ENCODE assay signal across 1 cellular context in genomic region chr1:154698320-154699096, GRCh38.
A peak's percentile ranks its signal among the peaks of the same experiment; 100 is the strongest.
TF ChIP-seq lines count a peak whose summit lies in the region.

No MANE protein-coding gene starts in this region.

TF ChIP-seq in K562, 482 proteins besides CTCF, POLR2A, EP300 and RAD21 (continued from another document):
- no peak for TF ChIP-seq ZNF318 (IDR thresholded peaks at IDR 0.05; ENCODE audit: borderline replicate concordance in 1 of 2, low read depth in 1 of 2)
- 0 out of 2 replicates have a peak, but pooled peaks have one; percentile 23 for TF ChIP-seq FOSL1 (tag; conservative IDR thresholded peaks at IDR 0.05)
- no peak for TF ChIP-seq CCAR2 (IDR thresholded peaks at IDR 0.05; ENCODE audit: low read depth, low read length)
- no peak for TF ChIP-seq AFF4 (CRISPR knock-in tag; IDR thresholded peaks at IDR 0.05)
- peak; percentile 65 for TF ChIP-seq PKNOX1 (IDR thresholded peaks at IDR 0.05)
- TF ChIP-seq PBX2 (CRISPR knock-in tag; IDR thresholded peaks at IDR 0.05; ENCODE audit: low read depth): no peak
- TF ChIP-seq PBX2 (tag; conservative IDR thresholded peaks at IDR 0.05; ENCODE audit: low read depth): peak; percentile 48
- TF ChIP-seq ZKSCAN8 (CRISPR knock-in tag; IDR thresholded peaks at IDR 0.05): peak; percentile 65; the same call in 1 of the 2 replicates
- TF ChIP-seq ZNF507 (tag; conservative IDR thresholded peaks at IDR 0.05): no peak
- no peak for TF ChIP-seq KLF16 (IDR thresholded peaks at IDR 0.05)
- no peak for TF ChIP-seq ZSCAN29 (IDR thresholded peaks at IDR 0.05)
- no peak for TF ChIP-seq PTRF (tag; IDR thresholded peaks at IDR 0.05)
- TF ChIP-seq PRMT5 (CRISPR knock-in tag; IDR thresholded peaks at IDR 0.05): no peak
- no peak for TF ChIP-seq THRA (IDR thresholded peaks at IDR 0.05)
- no peak for TF ChIP-seq SAFB2 (IDR thresholded peaks at IDR 0.05; ENCODE audit: borderline replicate concordance, low read depth, low read length, severe bottlenecking)
- no peak for TF ChIP-seq PATZ1 (CRISPR knock-in tag; IDR thresholded peaks at IDR 0.05; ENCODE audit: borderline replicate concordance)
- no peak for TF ChIP-seq ZSCAN32 (CRISPR knock-in tag; IDR thresholded peaks at IDR 0.05)
- no peak for TF ChIP-seq ETS2 (tag; IDR thresholded peaks at IDR 0.05; ENCODE audit: borderline replicate concordance, poor library complexity, severe bottlenecking)
